ENCODE assay signal across 9 cellular contexts in the genomic region with DNA sequence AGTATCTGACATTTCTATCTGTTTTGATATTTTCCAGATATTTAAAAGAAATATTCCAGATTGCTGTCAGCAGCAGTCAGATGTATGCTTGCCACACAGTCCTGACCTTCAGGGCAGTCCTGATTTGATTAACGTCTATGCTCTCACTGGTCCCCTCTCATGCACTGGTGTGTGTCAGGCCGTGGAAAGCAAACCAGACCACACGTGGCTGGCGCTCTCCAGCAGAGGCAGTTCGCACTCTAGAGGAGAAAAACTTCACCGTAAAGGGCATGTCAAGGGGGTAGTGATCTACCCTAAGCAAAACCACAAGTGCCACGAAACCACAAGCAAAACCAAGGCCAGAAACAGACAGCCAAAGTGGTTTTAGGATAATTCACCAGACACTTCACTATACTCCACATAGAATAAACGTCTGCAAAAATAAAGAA. TPM values are rescaled to one million over a fixed set of nuclear protein-coding genes. Genes with fewer than 3 reads are reported as not detected.
DNase-seq lines count a peak whose midpoint lies in the region; ATAC-seq and TF ChIP-seq lines count a peak whose summit lies in the region.
"Had no signal": no experiment of that assay in that cellular context is flagged by ENCODE, and none has a peak within 500 bp of the region (broad histone marks: within the 10 kb centered on the region; RNA-seq: fewer than 3 reads in every experiment).

No MANE protein-coding gene starts in this region.

- H3K4me1 ChIP-seq in neutrophil (ENCODE audit: control insufficient read depth in 1 of 2, insufficient read depth in 1 of 2, low read depth in 1 of 2, low read length in 1 of 2) (no peaks in the 10 kb centered on the region), colonic mucosa (no peaks in the 10 kb centered on the region)

- no peak for TF ChIP-seq CTCF in neutrophil (IDR thresholded peaks at IDR 0.05)
- no peak for TF ChIP-seq CTCF in colonic mucosa (IDR thresholded peaks at IDR 0.05)

- H3K9ac ChIP-seq in colonic mucosa (ENCODE audit: low read depth in 2 of 2, low read length in 2 of 2): no peak overlapping the region

- H3K4me3 ChIP-seq in neutrophil (ENCODE audit: low read depth in 1 of 2, low read length in 1 of 2) (no peak overlapping the region), colonic mucosa (no peak overlapping the region)

- peaks cover 15% of the 10 kb centered on the region for H3K4me1 Mint-ChIP-seq in activated CD4-positive, alpha-beta memory T cell treated with anti-CD3 and anti-CD28 coated beads for 36 hours (ENCODE audit: low read depth)
- H3K4me1 Mint-ChIP-seq in activated CD4-positive, alpha-beta memory T cell treated with anti-CD3 and anti-CD28 coated beads, Interleukin-2, amount 10 ng/mL, durations not matched to agents 7 days and 5 days: peaks cover 52% of the 10 kb centered on the region
- peaks cover 27% of the 10 kb centered on the region for H3K4me1 Mint-ChIP-seq in T-helper 17 cell

- H3K4me3 Mint-ChIP-seq in activated CD4-positive, alpha-beta memory T cell treated with anti-CD3 and anti-CD28 coated beads for 36 hours: no peak overlapping the region
- H3K4me3 Mint-ChIP-seq in activated CD4-positive, alpha-beta memory T cell treated with anti-CD3 and anti-CD28 coated beads, Interleukin-2, amount 10 ng/mL, durations not matched to agents 7 days and 5 days: no peak overlapping the region
- H3K4me3 Mint-ChIP-seq in T-helper 17 cell: no peak overlapping the region

- intact Hi-C loops in activated CD4-positive, alpha-beta memory T cell treated with anti-CD3 and anti-CD28 coated beads for 36 hours (cut with micrococcal nuclease): no loop called here
- intact Hi-C loops in colonic mucosa (cut with DNase I): no loop called here

- peaks cover 77% of the 10 kb centered on the region for H3K36me3 ChIP-seq in neutrophil
- H3K36me3 ChIP-seq in colonic mucosa: peaks cover 4% of the 10 kb centered on the region

- peak overlapping the region; percentile 19 for H3K27ac Mint-ChIP-seq in activated CD4-positive, alpha-beta memory T cell treated with anti-CD3 and anti-CD28 coated beads for 36 hours
- H3K27ac Mint-ChIP-seq in activated CD4-positive, alpha-beta memory T cell treated with anti-CD3 and anti-CD28 coated beads, Interleukin-2, amount 10 ng/mL, durations not matched to agents 7 days and 5 days: no peak overlapping the region
- H3K27ac Mint-ChIP-seq in T-helper 17 cell: peak overlapping the region; percentile 16

- CTCF ChIA-PET in activated CD4-positive, alpha-beta memory T cell treated with anti-CD3 and anti-CD28 coated beads for 36 hours (lab: Charles Lee): no interaction called here
- CTCF ChIA-PET in activated CD4-positive, alpha-beta memory T cell treated with anti-CD3 and anti-CD28 coated beads, Interleukin-2, amount 10 ng/mL, durations not matched to agents 7 days and 5 days (lab: Charles Lee): no interaction called here

- no peaks in the 10 kb centered on the region for H3K9me3 Mint-ChIP-seq in activated CD4-positive, alpha-beta memory T cell treated with anti-CD3 and anti-CD28 coated beads for 36 hours
- H3K9me3 Mint-ChIP-seq in activated CD4-positive, alpha-beta memory T cell treated with anti-CD3 and anti-CD28 coated beads, Interleukin-2, amount 10 ng/mL, durations not matched to agents 7 days and 5 days: no peaks in the 10 kb centered on the region

- POLR2A ChIA-PET in activated CD4-positive, alpha-beta memory T cell treated with anti-CD3 and anti-CD28 coated beads for 36 hours (lab: Charles Lee): no interaction called here
- POLR2A ChIA-PET in activated CD4-positive, alpha-beta memory T cell treated with anti-CD3 and anti-CD28 coated beads, Interleukin-2, amount 10 ng/mL, durations not matched to agents 7 days and 5 days (lab: Charles Lee): no interaction called here

- H3K36me3 Mint-ChIP-seq in activated CD4-positive, alpha-beta memory T cell treated with anti-CD3 and anti-CD28 coated beads for 36 hours: peaks cover 26% of the 10 kb centered on the region
- H3K36me3 Mint-ChIP-seq in activated CD4-positive, alpha-beta memory T cell treated with anti-CD3 and anti-CD28 coated beads, Interleukin-2, amount 10 ng/mL, durations not matched to agents 7 days and 5 days (ENCODE audit: low read depth): peaks cover 83% of the 10 kb centered on the region
- H3K36me3 Mint-ChIP-seq in T-helper 17 cell (ENCODE audit: low read depth): peaks cover 3% of the 10 kb centered on the region

- no peaks in the 10 kb centered on the region for H3K9me3 ChIP-seq in T-helper 17 cell (ENCODE audit: control insufficient read depth, low read length, poor library complexity, severe bottlenecking)
- H3K9me3 ChIP-seq in neutrophil: no peaks in the 10 kb centered on the region
- H3K9me3 ChIP-seq in colonic mucosa: no peaks in the 10 kb centered on the region

- ATAC-seq in HG02759 (IDR thresholded peaks at IDR 0.05; ENCODE audit: unreplicated experiment): peak; percentile 82
- peak; percentile 63 for ATAC-seq in T-helper 17 cell
- ATAC-seq in HG03135 (IDR thresholded peaks at IDR 0.05; ENCODE audit: unreplicated experiment): no peak
- no peak for ATAC-seq in GM18858 (IDR thresholded peaks at IDR 0.05; ENCODE audit: unreplicated experiment)

- DNase-seq in activated CD4-positive, alpha-beta memory T cell treated with anti-CD3 and anti-CD28 coated beads for 36 hours: peak; percentile 30
- DNase-seq in activated CD4-positive, alpha-beta memory T cell treated with anti-CD3 and anti-CD28 coated beads, Interleukin-2, amount 10 ng/mL, durations not matched to agents 7 days and 5 days: no peak
- no peak for DNase-seq in T-helper 17 cell
- DNase-seq in colonic mucosa: no peak
- DNase-seq: cerebellar nuclear complex had no signal

- H3K27me3 Mint-ChIP-seq in activated CD4-positive, alpha-beta memory T cell treated with anti-CD3 and anti-CD28 coated beads for 36 hours: no peaks in the 10 kb centered on the region
- no peaks in the 10 kb centered on the region for H3K27me3 Mint-ChIP-seq in activated CD4-positive, alpha-beta memory T cell treated with anti-CD3 and anti-CD28 coated beads, Interleukin-2, amount 10 ng/mL, durations not matched to agents 7 days and 5 days
- no peaks in the 10 kb centered on the region for H3K27me3 Mint-ChIP-seq in T-helper 17 cell

- peak overlapping the region; percentile 16 for H3K27ac ChIP-seq in neutrophil
- H3K27ac ChIP-seq in colonic mucosa: no peak overlapping the region

- H3K27me3 ChIP-seq in neutrophil (no peaks in the 10 kb centered on the region), colonic mucosa (no peaks in the 10 kb centered on the region)

RNA-seq across cellular contexts. Expression of gene PARP12, which starts 26.5 kb away (rescaled TPM):
- 10 to 100 TPM; 26.7 to 30.6 TPM for total RNA-seq in activated CD4-positive, alpha-beta memory T cell treated with anti-CD3 and anti-CD28 coated beads for 36 hours
- total RNA-seq in activated CD4-positive, alpha-beta memory T cell treated with anti-CD3 and anti-CD28 coated beads, Interleukin-2, amount 10 ng/mL, durations not matched to agents 7 days and 5 days: 100 to 1,000 TPM; 146 to 151 TPM
- total RNA-seq in T-helper 17 cell (100 to 1,000 TPM; 134 to 138 TPM), colonic mucosa (10 to 100 TPM; 33.9 to 39.2 TPM)

Comparison
In these comparisons a context has a peak if more than half of its experiments do, and no peak if none do; other contexts are left out.
1. ATAC-seq: peak in HG02759 (single experiment) and T-helper 17 cell (single experiment); none in HG03135 (single experiment) and GM18858 (single experiment).